16 cellular contexts compared by ENCODE assay signal in the genomic region with DNA sequence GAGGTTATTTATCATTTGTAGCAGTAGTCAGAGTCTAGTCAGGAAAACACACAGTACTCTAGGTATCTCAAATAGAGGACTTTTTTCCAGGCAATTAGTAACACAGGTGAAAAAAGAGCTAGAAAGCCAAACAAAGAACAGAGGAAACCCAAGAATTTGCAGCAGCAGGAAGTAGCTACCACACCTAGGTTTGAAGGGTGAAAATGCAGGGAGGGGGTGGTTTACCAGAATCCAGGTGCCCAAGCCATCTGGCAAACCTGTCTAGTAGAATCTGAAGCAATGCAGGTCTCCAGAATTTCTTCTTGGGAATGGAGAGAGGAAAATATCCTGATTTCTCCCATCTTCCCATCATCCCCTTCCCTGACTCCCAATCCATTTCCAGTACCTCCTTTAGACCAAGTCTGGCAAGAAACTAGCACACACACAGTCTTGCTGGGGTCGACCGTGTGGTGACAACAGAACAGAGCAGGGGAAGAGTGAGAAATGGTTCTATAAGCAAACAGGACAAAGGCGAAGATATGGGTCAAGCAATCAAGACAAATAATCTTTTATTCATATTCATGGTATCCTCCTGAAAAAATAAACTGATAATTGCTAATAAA.
"Had no signal": no experiment of that assay in that cellular context is flagged by ENCODE, and none has a peak within 500 bp of the region (broad histone marks: within the 10 kb centered on the region; RNA-seq: fewer than 3 reads in every experiment).

No MANE protein-coding gene starts in this region.

- H3K4me3 ChIP-seq: hepatocyte, lower lobe of right lung, spleen, testis, upper lobe of left lung had no signal

- ATAC-seq: activated T-helper 17 cell treated with anti-CD3 and anti-CD28 coated beads, Interleukin-2, amount 50 U/mL, for 72 hours; effector memory CD8-positive, alpha-beta T cell; left colon; lower lobe of right lung; stimulated activated memory B cell treated with anti-CD40 and anti-IgM and Interleukin-4, amounts not matched to agents 10 μg/mL and 1 μg/mL and 100 μg/mL, for 72 hours had no signal

- DNase-seq: activated CD4-positive, alpha-beta T cell treated with anti-CD3 and anti-CD28 coated beads, Interleukin-2, amount 50 U/mL, for 48 hours; activated naive CD4-positive, alpha-beta T cell; activated naive CD8-positive, alpha-beta T cell treated with anti-CD3 and anti-CD28 coated beads for 36 hours; amniotic stem cell; effector memory CD8-positive, alpha-beta T cell; left colon; lower lobe of right lung; midbrain; retina; spleen; stimulated activated CD4-positive, alpha-beta T cell treated with anti-CD3 and anti-CD28 coated beads, Interleukin-4, amount 100 ng/mL, for 4 hours; testis; upper lobe of left lung had no signal
